In the genomic region with DNA sequence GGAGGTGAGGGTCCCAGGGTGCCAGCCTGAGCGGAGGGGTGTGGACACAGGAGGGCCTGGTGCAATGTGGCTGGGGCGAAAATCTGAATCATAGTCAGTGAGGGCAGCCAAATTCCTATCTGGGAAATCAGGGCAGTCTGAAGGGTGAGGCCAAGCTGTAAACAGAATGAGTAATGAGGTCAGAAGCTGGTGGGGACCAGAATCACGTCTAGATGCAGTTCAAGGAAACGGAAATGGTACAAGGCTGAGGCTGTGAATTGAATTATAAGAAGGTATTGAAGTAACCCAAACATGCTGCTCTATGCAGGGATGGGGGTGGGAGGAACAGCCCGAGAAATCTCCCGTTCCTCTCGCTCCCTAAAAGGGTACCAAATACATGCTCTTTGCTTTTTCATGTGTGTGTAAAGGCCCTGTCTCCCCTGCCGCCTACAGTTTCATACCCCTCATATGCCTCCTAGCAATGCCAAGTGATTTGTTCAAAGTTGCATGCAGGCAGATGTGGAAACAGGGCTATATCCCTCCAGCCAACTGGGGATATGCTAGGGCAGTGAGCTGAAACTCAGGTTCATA, we compare ENCODE assay signal across 9 cellular contexts. TPM values are rescaled to one million over a fixed set of nuclear protein-coding genes. Genes with fewer than 3 reads are reported as not detected.
A peak's percentile ranks its signal among the peaks of the same experiment; 100 is the strongest.
DNase-seq lines count a peak whose midpoint lies in the region; ATAC-seq and TF ChIP-seq lines count a peak whose summit lies in the region.
"Had no signal": no experiment of that assay in that cellular context is flagged by ENCODE, and none has a peak within 500 bp of the region (broad histone marks: within the 10 kb centered on the region; RNA-seq: fewer than 3 reads in every experiment).

No MANE protein-coding gene starts in this region.

- H3K4me3 ChIP-seq in iPS-18a (ENCODE audit: low read length), result peak overlapping the region; percentile 86
- no peak overlapping the region for H3K4me3 ChIP-seq in A673 (ENCODE audit: low read depth, low read length, poor library complexity, severe bottlenecking)

- H3K27me3 ChIP-seq in iPS-18a (ENCODE audit: control insufficient read depth, insufficient read depth, low read length) (no peaks in the 10 kb centered on the region), A673 (replicated peaks; ENCODE audit: insufficient read depth, low read depth, low read length, poor library complexity) (no peaks in the 10 kb centered on the region)

- no peak overlapping the region for H3K9ac ChIP-seq in iPS-18a (ENCODE audit: low read length)

- ATAC-seq in activated naive CD8-positive, alpha-beta T cell treated with anti-CD3 and anti-CD28 coated beads, Interleukin-2, amount 50 U/mL, for 24 hours, result peak; percentile 8
- ATAC-seq in stimulated activated naive CD8-positive, alpha-beta T cell treated with anti-CD3 and anti-CD28 coated beads, Interleukin-15, amount 100 ng/mL, for 72 hours, result no peak

- CTCF ChIA-PET in activated CD4-positive, alpha-beta T cell treated with anti-CD3 and anti-CD28 coated beads, Interleukin-2, amount 10 ng/mL, durations not matched to agents 7 days and 5 days (lab: Charles Lee), result interaction anchor here (1.2 to 2.7 kb wide), 4 partner anchors 9 to 83 kb away, joined by 4 to 8 read pairs (median 6); no protein-coding TSS in a partner anchor
- CTCF ChIA-PET in A673 (lab: Charles Lee), result no interaction called here

- peak overlapping the region; percentile 61 for H3K27ac Mint-ChIP-seq in activated CD4-positive, alpha-beta T cell treated with anti-CD3 and anti-CD28 coated beads, Interleukin-2, amount 10 ng/mL, durations not matched to agents 7 days and 5 days
- peak overlapping the region; percentile 56 for H3K27ac Mint-ChIP-seq in activated naive CD8-positive, alpha-beta T cell treated with anti-CD3 and anti-CD28 coated beads, Interleukin-2, amount 50 U/mL, for 24 hours
- H3K27ac Mint-ChIP-seq in stimulated activated naive CD8-positive, alpha-beta T cell treated with anti-CD3 and anti-CD28 coated beads, Interleukin-15, amount 100 ng/mL, for 72 hours, result peak overlapping the region; percentile 34 to 60

- H3K27ac ChIP-seq in iPS-18a (ENCODE audit: low read length) (no peak overlapping the region), A673 (ENCODE audit: low read depth, low read length, poor library complexity, severe bottlenecking) (no peak overlapping the region)
- H3K27ac ChIP-seq: C4-2B had no signal

- POLR2A ChIA-PET in activated CD4-positive, alpha-beta T cell treated with anti-CD3 and anti-CD28 coated beads, Interleukin-2, amount 10 ng/mL, durations not matched to agents 7 days and 5 days (lab: Charles Lee), result no interaction called here
- POLR2A ChIA-PET in A673 (lab: Charles Lee; ENCODE audit: low non-redundant PET), result no interaction called here

- no TSS peak for BruUV-seq in A673 (replicated peaks; lab: Mats Ljungman, UMichigan)

- H3K4me3 Mint-ChIP-seq in activated CD4-positive, alpha-beta T cell treated with anti-CD3 and anti-CD28 coated beads, Interleukin-2, amount 10 ng/mL, durations not matched to agents 7 days and 5 days, result peak overlapping the region; percentile 16
- H3K4me3 Mint-ChIP-seq in activated naive CD8-positive, alpha-beta T cell treated with anti-CD3 and anti-CD28 coated beads, Interleukin-2, amount 50 U/mL, for 24 hours, result no peak overlapping the region
- H3K4me3 Mint-ChIP-seq in stimulated activated naive CD8-positive, alpha-beta T cell treated with anti-CD3 and anti-CD28 coated beads, Interleukin-15, amount 100 ng/mL, for 72 hours, result no peak overlapping the region

- H3K9me3 Mint-ChIP-seq in activated CD4-positive, alpha-beta T cell treated with anti-CD3 and anti-CD28 coated beads, Interleukin-2, amount 10 ng/mL, durations not matched to agents 7 days and 5 days, result no peaks in the 10 kb centered on the region
- no peaks in the 10 kb centered on the region for H3K9me3 Mint-ChIP-seq in activated naive CD8-positive, alpha-beta T cell treated with anti-CD3 and anti-CD28 coated beads, Interleukin-2, amount 50 U/mL, for 24 hours
- no peaks in the 10 kb centered on the region for H3K9me3 Mint-ChIP-seq in stimulated activated naive CD8-positive, alpha-beta T cell treated with anti-CD3 and anti-CD28 coated beads, Interleukin-15, amount 100 ng/mL, for 72 hours

- H3K4me1 Mint-ChIP-seq in activated CD4-positive, alpha-beta T cell treated with anti-CD3 and anti-CD28 coated beads, Interleukin-2, amount 10 ng/mL, durations not matched to agents 7 days and 5 days, result peaks cover 28% of the 10 kb centered on the region
- H3K4me1 Mint-ChIP-seq in activated naive CD8-positive, alpha-beta T cell treated with anti-CD3 and anti-CD28 coated beads, Interleukin-2, amount 50 U/mL, for 24 hours, result peaks cover 39% of the 10 kb centered on the region
- peaks cover 26% of the 10 kb centered on the region for H3K4me1 Mint-ChIP-seq in stimulated activated naive CD8-positive, alpha-beta T cell treated with anti-CD3 and anti-CD28 coated beads, Interleukin-15, amount 100 ng/mL, for 72 hours

- TF ChIP-seq CTCF in A673 (conservative IDR thresholded peaks at IDR 0.05; ENCODE audit: low read depth, low read length), result no peak

- H3K36me3 ChIP-seq in iPS-18a (ENCODE audit: control insufficient read depth, low read depth, low read length) (peaks cover 2% of the 10 kb centered on the region), A673 (ENCODE audit: insufficient read depth, low read length, poor library complexity, severe bottlenecking) (no peaks in the 10 kb centered on the region)

- intact Hi-C loops in A673 (cut with micrococcal nuclease; ENCODE audit: unreplicated experiment), result no loop called here

- no peaks in the 10 kb centered on the region for H3K36me3 Mint-ChIP-seq in activated CD4-positive, alpha-beta T cell treated with anti-CD3 and anti-CD28 coated beads, Interleukin-2, amount 10 ng/mL, durations not matched to agents 7 days and 5 days (ENCODE audit: low read depth)
- no peaks in the 10 kb centered on the region for H3K36me3 Mint-ChIP-seq in activated naive CD8-positive, alpha-beta T cell treated with anti-CD3 and anti-CD28 coated beads, Interleukin-2, amount 50 U/mL, for 24 hours (ENCODE audit: low read depth)

- H3K9me3 ChIP-seq in iPS-18a (ENCODE audit: control insufficient read depth, low read depth, low read length), result no peaks in the 10 kb centered on the region
- H3K9me3 ChIP-seq in A673 (ENCODE audit: low read depth, low read length, poor library complexity, severe bottlenecking), result no peaks in the 10 kb centered on the region

- peak; percentile 9 for DNase-seq in activated CD4-positive, alpha-beta T cell treated with anti-CD3 and anti-CD28 coated beads, Interleukin-2, amount 10 ng/mL, durations not matched to agents 7 days and 5 days
- DNase-seq in activated CD4-positive, alpha-beta T cell treated with anti-CD3 and anti-CD28 coated beads for 1 hour, result no peak
- DNase-seq in activated naive CD8-positive, alpha-beta T cell treated with anti-CD3 and anti-CD28 coated beads, Interleukin-2, amount 50 U/mL, for 24 hours, result no peak
- no peak for DNase-seq in stimulated activated naive CD8-positive, alpha-beta T cell treated with anti-CD3 and anti-CD28 coated beads, Interleukin-15, amount 100 ng/mL, for 72 hours
- DNase-seq in GDM1 (lab: John Stamatoyannopoulos, UW) (no peak), A673 (ENCODE audit: low spot score) (no peak), NCI-H526 (lab: John Stamatoyannopoulos, UW) (no peak)

- no peaks in the 10 kb centered on the region for H3K27me3 Mint-ChIP-seq in activated CD4-positive, alpha-beta T cell treated with anti-CD3 and anti-CD28 coated beads, Interleukin-2, amount 10 ng/mL, durations not matched to agents 7 days and 5 days
- no peaks in the 10 kb centered on the region for H3K27me3 Mint-ChIP-seq in activated naive CD8-positive, alpha-beta T cell treated with anti-CD3 and anti-CD28 coated beads, Interleukin-2, amount 50 U/mL, for 24 hours
- peaks cover 8% of the 10 kb centered on the region for H3K27me3 Mint-ChIP-seq in stimulated activated naive CD8-positive, alpha-beta T cell treated with anti-CD3 and anti-CD28 coated beads, Interleukin-15, amount 100 ng/mL, for 72 hours

- H3K4me1 ChIP-seq in iPS-18a (ENCODE audit: control insufficient read depth, low read depth, low read length), result peaks cover 51% of the 10 kb centered on the region
- H3K4me1 ChIP-seq in A673 (ENCODE audit: insufficient read depth, low read length, poor library complexity, severe bottlenecking), result peaks cover 25% of the 10 kb centered on the region

RNA-seq across cellular contexts. Expression of gene PIM1, which starts 35.2 kb away (rescaled TPM):
- total RNA-seq in activated CD4-positive, alpha-beta T cell treated with anti-CD3 and anti-CD28 coated beads, Interleukin-2, amount 10 ng/mL, durations not matched to agents 7 days and 5 days, result 100 to 1,000 TPM; 393 to 412 TPM
- 8.9 and 10.6 TPM in 2 replicates for total RNA-seq in A673 (2021)

Comparison
In these comparisons a context has a peak if more than half of its experiments do, and no peak if none do; other contexts are left out.
1. RNA of gene PIM1, which starts 35.2 kb away (total RNA-seq): 393 to 412 TPM in activated CD4-positive, alpha-beta T cell treated with anti-CD3 and anti-CD28 coated beads, Interleukin-2, amount 10 ng/mL, durations not matched to agents 7 days and 5 days; 8.9 to 10.6 TPM in A673; every median in the first group is over 10 times any median in the second.
2. Peak in every context shown above with its lines, with median percentiles within 50 percentile points of each other: H3K27ac Mint-ChIP-seq.